In genomic region chr5:135551593-135552447, GRCh38 we compare ENCODE assay signal across 8 cellular contexts. TPM values are rescaled to one million over a fixed set of nuclear protein-coding genes. Genes with fewer than 3 reads are reported as not detected.
DNase-seq lines count a peak whose midpoint lies in the region; ATAC-seq and TF ChIP-seq lines count a peak whose summit lies in the region.

No MANE protein-coding gene starts in this region.

- ATAC-seq in GM19328 (IDR thresholded peaks at IDR 0.05; ENCODE audit: unreplicated experiment) = peak; percentile 79
- peak; percentile 81 to 94 (median 86) for ATAC-seq in psoas muscle
- no peak for ATAC-seq in GM21367 (IDR thresholded peaks at IDR 0.05; ENCODE audit: unreplicated experiment)

- H3K9me2 ChIP-seq in Karpas-422 (replicated peaks; ENCODE audit: insufficient read depth, low read length) = no peaks in the 10 kb centered on the region

- CTCF ChIA-PET in RWPE1 (lab: Yijun Ruan, JAX) = interaction anchor here (0.6 to 11.3 kb wide), 33 partner anchors 9 to 666 kb away, joined by 3 to 455 read pairs (median 4); no protein-coding TSS in a partner anchor

- POLR2A ChIA-PET in RWPE1 (lab: Yijun Ruan, JAX; ENCODE audit: low non-redundant PET) = no interaction called here

- H3K27me3 ChIP-seq in Karpas-422 (ENCODE audit: low read length) (no peaks in the 10 kb centered on the region), psoas muscle (ENCODE audit: insufficient read depth in 3 of 3, low read length in 2 of 3) (peaks cover 0 to 18% (median 5%) of the 10 kb centered on the region in 3 donors)

- H3K27ac ChIP-seq in C4-2B (no peak overlapping the region), Karpas-422 (ENCODE audit: low read length) (no peak overlapping the region), RWPE1 (no peak overlapping the region), psoas muscle (no peak overlapping the region)

- H3K4me1 ChIP-seq in Karpas-422 (ENCODE audit: low read length) = no peaks in the 10 kb centered on the region
- H3K4me1 ChIP-seq in psoas muscle = no peaks in the 10 kb centered on the region

- no peak overlapping the region for H3K4me2 ChIP-seq in Karpas-422 (ENCODE audit: low read depth, low read length, poor library complexity, severe bottlenecking)

- no peaks in the 10 kb centered on the region for H3K36me3 ChIP-seq in Karpas-422 (ENCODE audit: insufficient read depth, low read length)
- H3K36me3 ChIP-seq in psoas muscle (ENCODE audit: insufficient read depth in 1 of 2, low read depth in 1 of 2) = no peaks in the 10 kb centered on the region

- no peaks in the 10 kb centered on the region for H3K79me2 ChIP-seq in Karpas-422 (ENCODE audit: low read length)

- H4K20me1 ChIP-seq in Karpas-422 (ENCODE audit: insufficient read depth, low read depth, low read length) = no peaks in the 10 kb centered on the region

- peak; percentile 88 for DNase-seq in Karpas-422
- peak; percentile 84 for DNase-seq in RWPE1 (ENCODE audit: low spot score)
- DNase-seq in activated naive CD4-positive, alpha-beta T cell treated with anti-CD3 and anti-CD28 coated beads, Interleukin-2, amount 50 U/mL, for 16 hours = peak; percentile 39
- peak in 41 of 42 donors; percentile 39 to 92 (median 77) for DNase-seq in head of caudate nucleus
- DNase-seq in psoas muscle = peak; percentile 58 to 75

- peak; percentile 92 for TF ChIP-seq CTCF in C4-2B (conservative IDR thresholded peaks at IDR 0.05)
- peak; percentile 95 for TF ChIP-seq CTCF in RWPE1 (conservative IDR thresholded peaks at IDR 0.05; ENCODE audit: low read depth)
- peak; percentile 92 for TF ChIP-seq CTCF in psoas muscle (IDR thresholded peaks at IDR 0.05)

- no peak overlapping the region for H2AFZ ChIP-seq in Karpas-422 (ENCODE audit: low read length)

- intact Hi-C loops in head of caudate nucleus (cut with DNase I) (loop anchor here (2.0 kb wide), 1 partner anchor 85 kb away; no protein-coding TSS in a partner anchor), psoas muscle (cut with DNase I) (loop anchor here (1.0 to 2.0 kb wide), 2 partner anchors 85 to 86 kb away; no protein-coding TSS in a partner anchor)

- no peak overlapping the region for H3K9ac ChIP-seq in Karpas-422 (ENCODE audit: low read length)

- H3K9me3 ChIP-seq in Karpas-422 (ENCODE audit: low read length) (no peaks in the 10 kb centered on the region), psoas muscle (no peaks in the 10 kb centered on the region)

- H3K4me3 ChIP-seq in Karpas-422 (ENCODE audit: low read length) = no peak overlapping the region
- H3K4me3 ChIP-seq in psoas muscle = no peak overlapping the region

- 36 to 39% (median 37%) methylated on average over 15 of the region's 15 CpGs for WGBS in psoas muscle, 3 donors

RNA-seq across cellular contexts. Expression of gene NEUROG1, which starts 16.1 kb away (rescaled TPM):
- total RNA-seq in Karpas-422 (2014; rRNA removed; shearing (Covaris generic); ENCODE audit: low replicate concordance) = not detected in 2 replicates
- not detected for total RNA-seq in psoas muscle
- polyA plus RNA-seq in psoas muscle = not detected

RNA-seq across cellular contexts. Expression of gene CXCL14, which starts 27.0 kb away (rescaled TPM):
- not detected in 2 replicates for total RNA-seq in Karpas-422 (2014; rRNA removed; shearing (Covaris generic); ENCODE audit: low replicate concordance)
- total RNA-seq in psoas muscle = 10 to 100 TPM in 3 of 4 donors, 1 to 10 TPM in 1; 2.6 to 28.9 (median 22.6) TPM
- polyA plus RNA-seq in psoas muscle = 10 to 100 TPM in 2 of 3 donors, 1 to 10 TPM in 1; 8.8 to 28.3 (median 21.0) TPM
